ENCODE assay signal across 11 cellular contexts in genomic region chr5:139271201-139272027, GRCh38. TPM values are rescaled to one million over a fixed set of nuclear protein-coding genes. Genes with fewer than 3 reads are reported as not detected.
DNase-seq lines count a peak whose midpoint lies in the region; ATAC-seq, FAIRE-seq and TF ChIP-seq lines count a peak whose summit lies in the region.
"Had no signal": no experiment of that assay in that cellular context is flagged by ENCODE, and none has a peak within 500 bp of the region (broad histone marks: within the 10 kb centered on the region; RNA-seq: fewer than 3 reads in every experiment).

No MANE protein-coding gene starts in this region.

- H3K27me3 ChIP-seq in breast epithelium: no peaks in the 10 kb centered on the region
- H3K27me3 ChIP-seq in transverse colon: no peaks in the 10 kb centered on the region
- no peaks in the 10 kb centered on the region for H3K27me3 ChIP-seq in naive thymus-derived CD4-positive, alpha-beta T cell (ENCODE audit: control insufficient read depth in 2 of 2, insufficient read depth in 2 of 2, low read length in 2 of 2)
- no peaks in the 10 kb centered on the region for H3K27me3 ChIP-seq in neural progenitor cell

- peak; percentile 80 for DNase-seq in MCF 10A (ENCODE audit: unreplicated experiment)
- DNase-seq in breast epithelium (ENCODE audit: low spot score in 2 of 2): no peak
- peak; percentile 83 for DNase-seq in RCC 7860 (ENCODE audit: low spot score)
- peak; percentile 92 for DNase-seq in fibroblast of gingiva (ENCODE audit: low read depth)
- DNase-seq in transverse colon: no peak
- no peak for DNase-seq in naive thymus-derived CD4-positive, alpha-beta T cell
- DNase-seq in SW 1271 (lab: John Stamatoyannopoulos, UW): no peak
- DNase-seq in neural progenitor cell (ENCODE audit: low spot score): no peak
- DNase-seq: activated CD4-positive, alpha-beta T cell treated with anti-CD3 and anti-CD28 coated beads, Interleukin-2, amount 50 U/mL, for 48 hours; NCI-H2227 treated with DMSO at 0.1 percent for 48 hours; stimulated activated CD4-positive, alpha-beta T cell treated with anti-CD3 and anti-CD28 coated beads, Interleukin-4, amount 100 ng/mL, for 1 hour had no signal

- no peak for TF ChIP-seq CTCF in MCF 10A (IDR thresholded peaks at IDR 0.05; ENCODE audit: unreplicated experiment)
- TF ChIP-seq CTCF in breast epithelium (IDR thresholded peaks at IDR 0.05): no peak
- TF ChIP-seq CTCF in transverse colon (IDR thresholded peaks at IDR 0.05): no peak
- TF ChIP-seq CTCF in neural progenitor cell (IDR thresholded peaks at IDR 0.05): no peak

- no peak overlapping the region for H3K9ac ChIP-seq in neural progenitor cell

- BruUV-seq in MCF 10A (replicated peaks; lab: Mats Ljungman, UMichigan): no TSS peak

- intact Hi-C loops in MCF 10A (cut with micrococcal nuclease): no loop called here
- intact Hi-C loops in breast epithelium (cut with DNase I; ENCODE audit: low total_unique reads): no loop called here
- intact Hi-C loops in transverse colon (cut with DNase I; ENCODE audit: low total_unique reads): no loop called here
- intact Hi-C loops in naive thymus-derived CD4-positive, alpha-beta T cell (cut with micrococcal nuclease): loop anchor here (5.0 to 10.0 kb wide), 3 partner anchors 71 to 903 kb away; partner anchors contain the start of genes CYSTM1 (in 1 of the 2) and PAIP2 (in 1 of the 2)

- H3K79me2 ChIP-seq in neural progenitor cell (ENCODE audit: low read depth): peaks cover 25% of the 10 kb centered on the region

- H3K4me1 ChIP-seq in breast epithelium (peaks cover 7 to 24% of the 10 kb centered on the region in 2 donors), transverse colon (peaks cover 13 to 75% (median 47%) of the 10 kb centered on the region in 4 donors), neural progenitor cell (peaks cover 26% of the 10 kb centered on the region)
- H3K4me1 ChIP-seq in naive thymus-derived CD4-positive, alpha-beta T cell (ENCODE audit: control insufficient read depth in 2 of 2, insufficient read depth in 2 of 2, low read length in 2 of 2): peaks cover 26 to 27% of the 10 kb centered on the region in 2 donors

- H3K4me3 Mint-ChIP-seq in MCF 10A (ENCODE audit: unreplicated experiment) (no peak overlapping the region), neural progenitor cell (no peak overlapping the region)
- peak overlapping the region in 4 of 10 donors; percentile 3 to 49 (median 28) for H3K4me3 Mint-ChIP-seq in naive thymus-derived CD4-positive, alpha-beta T cell

- no peaks in the 10 kb centered on the region for H3K9me3 Mint-ChIP-seq in MCF 10A (ENCODE audit: unreplicated experiment)
- no peaks in the 10 kb centered on the region for H3K9me3 Mint-ChIP-seq in naive thymus-derived CD4-positive, alpha-beta T cell
- H3K9me3 Mint-ChIP-seq in neural progenitor cell: no peaks in the 10 kb centered on the region

- H3K4me3 ChIP-seq in breast epithelium: no peak overlapping the region
- no peak overlapping the region for H3K4me3 ChIP-seq in transverse colon
- H3K4me3 ChIP-seq in naive thymus-derived CD4-positive, alpha-beta T cell (ENCODE audit: low read length): no peak overlapping the region
- H3K4me3 ChIP-seq in neural progenitor cell: no peak overlapping the region

- POLR2A ChIA-PET in MCF 10A (lab: Yijun Ruan, JAX): interaction anchor here (0.8 to 20.1 kb wide), 13 partner anchors 14 to 728 kb away, joined by 3 to 413 read pairs (median 5); partner anchors contain the start of genes ETF1, HSPA9, MATR3 and PAIP2
- POLR2A ChIA-PET in naive thymus-derived CD4-positive, alpha-beta T cell (lab: Charles Lee): interaction anchor here (0.6 to 3.6 kb wide), 4 partner anchors 18 to 70 kb away, joined by 3 to 40 read pairs (median 8); partner anchors contain the start of genes MATR3 and PAIP2

- 30 to 36% methylated on average over 2 to 4 of the region's 4 CpGs for WGBS in transverse colon (ENCODE audit: low coverage in 1 of 2), 2 donors

- peaks cover 42% of the 10 kb centered on the region for H3F3A ChIP-seq in neural progenitor cell (ENCODE audit: low read depth)

- H2AFZ ChIP-seq in neural progenitor cell (replicated peaks): no peak overlapping the region

- peaks cover 42% of the 10 kb centered on the region for H3K4me1 Mint-ChIP-seq in MCF 10A (ENCODE audit: insufficient read depth, unreplicated experiment)
- H3K4me1 Mint-ChIP-seq in naive thymus-derived CD4-positive, alpha-beta T cell: peaks cover 29 to 46% (median 40%) of the 10 kb centered on the region in 7 donors
- peaks cover 26% of the 10 kb centered on the region for H3K4me1 Mint-ChIP-seq in neural progenitor cell

- H3K27ac ChIP-seq in breast epithelium (no peak overlapping the region), transverse colon (peak overlapping the region; percentile 83 to 92 (median 87)), neural progenitor cell (no peak overlapping the region)
- H3K27ac ChIP-seq in naive thymus-derived CD4-positive, alpha-beta T cell (ENCODE audit: low read depth, low read length): no peak overlapping the region

- TF ChIP-seq POLR2A in breast epithelium (IDR thresholded peaks at IDR 0.05): no peak
- TF ChIP-seq POLR2A in transverse colon (IDR thresholded peaks at IDR 0.05): no peak

- H3K36me3 Mint-ChIP-seq in MCF 10A (ENCODE audit: insufficient read depth, unreplicated experiment): peaks cover 31% of the 10 kb centered on the region
- peaks cover 0 to 14% (median 0%) of the 10 kb centered on the region in 5 donors for H3K36me3 Mint-ChIP-seq in naive thymus-derived CD4-positive, alpha-beta T cell
- H3K36me3 Mint-ChIP-seq in neural progenitor cell: peaks cover 6% of the 10 kb centered on the region

- H3K27ac Mint-ChIP-seq in MCF 10A (ENCODE audit: low read depth, unreplicated experiment) (no peak overlapping the region), neural progenitor cell (no peak overlapping the region)
- H3K27ac Mint-ChIP-seq in naive thymus-derived CD4-positive, alpha-beta T cell: peak overlapping the region in 2 of 9 donors; percentile 9 to 39

- peaks cover 12% of the 10 kb centered on the region for H4K20me1 ChIP-seq in neural progenitor cell (ENCODE audit: low read depth)

- H3K27me3 Mint-ChIP-seq in MCF 10A (ENCODE audit: insufficient read depth, unreplicated experiment): no peaks in the 10 kb centered on the region
- peaks cover 0 to 3% (median 0%) of the 10 kb centered on the region in 5 donors for H3K27me3 Mint-ChIP-seq in naive thymus-derived CD4-positive, alpha-beta T cell
- peaks cover 6% of the 10 kb centered on the region for H3K27me3 Mint-ChIP-seq in neural progenitor cell (ENCODE audit: insufficient read depth, low read depth)

- TF ChIP-seq EP300 in transverse colon (IDR thresholded peaks at IDR 0.05; ENCODE audit: low read depth): no peak

- CTCF ChIA-PET in MCF 10A (lab: Yijun Ruan, JAX): interaction anchor here (0.6 to 1.8 kb wide), 11 partner anchors 14 to 1080 kb away, joined by 3 to 6 read pairs (median 3); partner anchors contain the start of gene SIL1
- CTCF ChIA-PET in naive thymus-derived CD4-positive, alpha-beta T cell (lab: Charles Lee): interaction anchor here (0.5 to 1.1 kb wide), 2 partner anchors 14 to 23 kb away, joined by 3 to 4 read pairs; no protein-coding TSS in a partner anchor

- no peaks in the 10 kb centered on the region for H3K9me3 ChIP-seq in breast epithelium
- H3K9me3 ChIP-seq in transverse colon: no peaks in the 10 kb centered on the region
- no peaks in the 10 kb centered on the region for H3K9me3 ChIP-seq in naive thymus-derived CD4-positive, alpha-beta T cell (ENCODE audit: control insufficient read depth in 2 of 3, low read length in 3 of 3)
- H3K9me3 ChIP-seq in neural progenitor cell (ENCODE audit: low read depth): no peaks in the 10 kb centered on the region

- ATAC-seq in naive thymus-derived CD4-positive, alpha-beta T cell: no peak

- no peak overlapping the region for H3K4me2 ChIP-seq in neural progenitor cell

- H3K36me3 ChIP-seq in breast epithelium: no peaks in the 10 kb centered on the region
- no peaks in the 10 kb centered on the region for H3K36me3 ChIP-seq in transverse colon
- peaks cover 0 to 3% (median 0%) of the 10 kb centered on the region in 3 experiments for H3K36me3 ChIP-seq in naive thymus-derived CD4-positive, alpha-beta T cell (ENCODE audit: control insufficient read depth in 2 of 3, insufficient read depth in 3 of 3, low read length in 3 of 3)
- H3K36me3 ChIP-seq in neural progenitor cell: no peaks in the 10 kb centered on the region

- peak; percentile 84 for FAIRE-seq in RCC 7860 (lab: Jason Lieb, UNC)

- in situ Hi-C loops in transverse colon (cut with MboI; ENCODE audit: low pct_ligation_motif_present in 1 of 4, low pct_unique_long_range_greater_than_20kb in 1 of 4, low sequenced_read_pairs in 3 of 4): loop anchor here (25.0 kb wide), 2 partner anchors 634 to 684 kb away; partner anchors contain the start of gene HSPA9 (in 1 of the 4)

RNA-seq across cellular contexts. Expression of gene MATR3, which starts 22.1 kb away (rescaled TPM):
- total RNA-seq in MCF 10A (2022) (152 and 159 TPM in 2 replicates), breast epithelium (100 to 1,000 TPM; 213 to 349 (median 279) TPM), transverse colon (100 to 1,000 TPM in 3 of 4 donors, 10 to 100 TPM in 1; 97.3 to 190 (median 134) TPM), neural progenitor cell (ENCODE audit: low replicate concordance) (680 and 1,185 TPM in 2 replicates)
- 100 to 1,000 TPM; 219 to 333 (median 274) TPM for total RNA-seq in naive thymus-derived CD4-positive, alpha-beta T cell
- 100 to 1,000 TPM; 313 to 379 TPM for polyA plus RNA-seq in naive thymus-derived CD4-positive, alpha-beta T cell

Comparison
In these comparisons a context has a peak if more than half of its experiments do, and no peak if none do; other contexts are left out.
1. DNase-seq: peak in MCF 10A (single experiment), RCC 7860 (single experiment) and fibroblast of gingiva (single experiment); none in breast epithelium (0 of 2), transverse colon (single experiment), naive thymus-derived CD4-positive, alpha-beta T cell (0 of 9), SW 1271 (0 of 2) and neural progenitor cell (single experiment).
2. H3K27ac ChIP-seq: peak in transverse colon (4 of 4); none in breast epithelium (0 of 2), naive thymus-derived CD4-positive, alpha-beta T cell (single experiment) and neural progenitor cell (single experiment).
3. intact Hi-C loops: an anchor here in naive thymus-derived CD4-positive, alpha-beta T cell (5.0 to 10.0 kb wide); none called in MCF 10A, breast epithelium and transverse colon.